ENCODE assay signal across 9 cellular contexts in genomic region chr4:152678841-152679240, GRCh38. TPM values are rescaled to one million over a fixed set of nuclear protein-coding genes. Genes with fewer than 3 reads are reported as not detected.
A peak's percentile ranks its signal among the peaks of the same experiment; 100 is the strongest.
DNase-seq lines count a peak whose midpoint lies in the region; ATAC-seq and TF ChIP-seq lines count a peak whose summit lies in the region.
"Had no signal": no experiment of that assay in that cellular context is flagged by ENCODE, and none has a peak within 500 bp of the region (broad histone marks: within the 10 kb centered on the region; RNA-seq: fewer than 3 reads in every experiment).

No MANE protein-coding gene starts in this region.

- H3K4me2 ChIP-seq in OCI-LY7 (ENCODE audit: low read length) = peak overlapping the region; percentile 82

- CTCF ChIA-PET in activated naive CD4-positive, alpha-beta T cell treated with anti-CD3 and anti-CD28 coated beads for 36 hours (lab: Charles Lee) = interaction anchor here (0.5 to 1.8 kb wide), 11 partner anchors 10 to 449 kb away, joined by 3 to 7 read pairs (median 3); no protein-coding TSS in a partner anchor
- CTCF ChIA-PET in OCI-LY7 (lab: Charles Lee; ENCODE audit: unreplicated experiment) = interaction anchor here (0.7 to 1.8 kb wide), 2 partner anchors 11 to 14 kb away, joined by 3 to 9 read pairs; no protein-coding TSS in a partner anchor

- no peak overlapping the region for H3K27ac Mint-ChIP-seq in activated naive CD4-positive, alpha-beta T cell treated with anti-CD3 and anti-CD28 coated beads for 36 hours
- H3K27ac Mint-ChIP-seq in activated naive CD4-positive, alpha-beta T cell treated with anti-CD3 and anti-CD28 coated beads, Interleukin-2, amount 50 U/mL, for 72 hours = peak overlapping the region in 1 of 2 donors; percentile 91
- H3K27ac Mint-ChIP-seq in stimulated activated naive CD8-positive, alpha-beta T cell treated with anti-CD3 and anti-CD28 coated beads, Interleukin-15, amount 100 ng/mL, for 72 hours = peak overlapping the region in 1 of 2 donors; percentile 97

- WGBS in esophagus, 2 donors = 37 to 54% methylated on average over 1 of the region's 1 CpG

- no peaks in the 10 kb centered on the region for H3K27me3 Mint-ChIP-seq in activated naive CD4-positive, alpha-beta T cell treated with anti-CD3 and anti-CD28 coated beads for 36 hours (ENCODE audit: low read depth)
- H3K27me3 Mint-ChIP-seq in stimulated activated naive CD8-positive, alpha-beta T cell treated with anti-CD3 and anti-CD28 coated beads, Interleukin-15, amount 100 ng/mL, for 72 hours = no peaks in the 10 kb centered on the region

- POLR2A ChIA-PET in OCI-LY7 (lab: Charles Lee) = interaction anchor here (0.6 to 15.7 kb wide), 18 partner anchors 9 to 272 kb away, joined by 3 to 249 read pairs (median 5); partner anchors contain the start of gene FBXW7

- H2AFZ ChIP-seq in OCI-LY7 (ENCODE audit: low read length) = no peak overlapping the region

- H3K4me3 ChIP-seq in OCI-LY7 (ENCODE audit: low read depth, low read length, poor library complexity, severe bottlenecking) = peak overlapping the region; percentile 72
- peak overlapping the region; percentile 13 to 79 for H3K4me3 ChIP-seq in esophagus (ENCODE audit: low read depth in 1 of 2, low read length in 2 of 2)
- H3K4me3 ChIP-seq in gastrocnemius medialis = peak overlapping the region in 1 of 4 donors; percentile 62

- peak overlapping the region; percentile 87 for H3K4me3 Mint-ChIP-seq in activated naive CD4-positive, alpha-beta T cell treated with anti-CD3 and anti-CD28 coated beads for 36 hours
- peak overlapping the region; percentile 91 for H3K4me3 Mint-ChIP-seq in stimulated activated naive CD8-positive, alpha-beta T cell treated with anti-CD3 and anti-CD28 coated beads, Interleukin-15, amount 100 ng/mL, for 72 hours

- no peaks in the 10 kb centered on the region for H3K9me2 ChIP-seq in OCI-LY7 (ENCODE audit: insufficient read depth, low read length)

- H3K9me3 ChIP-seq in OCI-LY7 (ENCODE audit: low read length) = no peaks in the 10 kb centered on the region
- H3K9me3 ChIP-seq in esophagus (ENCODE audit: control insufficient read depth in 2 of 2, insufficient read depth in 1 of 2, low read depth in 1 of 2, low read length in 1 of 2) = no peaks in the 10 kb centered on the region
- no peaks in the 10 kb centered on the region for H3K9me3 ChIP-seq in gastrocnemius medialis

- H3K27ac ChIP-seq in OCI-LY7 (ENCODE audit: low read depth, low read length, poor library complexity, severe bottlenecking) (peak overlapping the region; percentile 63), esophagus (ENCODE audit: low read depth in 2 of 2, low read length in 1 of 2) (peak overlapping the region; percentile 40 to 54), gastrocnemius medialis (no peak overlapping the region)

- no peak for DNase-seq in activated naive CD4-positive, alpha-beta T cell treated with anti-CD3 and anti-CD28 coated beads for 36 hours
- DNase-seq in activated naive CD4-positive, alpha-beta T cell treated with anti-CD3 and anti-CD28 coated beads, Interleukin-2, amount 50 U/mL, for 72 hours (ENCODE audit: low spot score in 2 of 2) = no peak
- DNase-seq in OCI-LY7 (ENCODE audit: low spot score) (peak; percentile 36), gastrocnemius medialis (no peak), nucleus accumbens (lab: John Stamatoyannopoulos, UW) (no peak), AG08395 (ENCODE audit: low spot score) (no peak)
- DNase-seq in stimulated activated naive CD8-positive, alpha-beta T cell treated with anti-CD3 and anti-CD28 coated beads, Interleukin-15, amount 100 ng/mL, for 72 hours = no peak
- DNase-seq: NCI-H226 had no signal

- H3K36me3 Mint-ChIP-seq in activated naive CD4-positive, alpha-beta T cell treated with anti-CD3 and anti-CD28 coated beads for 36 hours (ENCODE audit: low read depth) = peaks cover 4% of the 10 kb centered on the region
- H3K36me3 Mint-ChIP-seq in activated naive CD4-positive, alpha-beta T cell treated with anti-CD3 and anti-CD28 coated beads, Interleukin-2, amount 50 U/mL, for 72 hours = peaks cover 0 to 6% of the 10 kb centered on the region in 2 donors

- H3K27me3 ChIP-seq in esophagus (ENCODE audit: control insufficient read depth in 1 of 2, insufficient read depth in 2 of 2, low read length in 2 of 2) = no peaks in the 10 kb centered on the region
- H3K27me3 ChIP-seq in gastrocnemius medialis = no peaks in the 10 kb centered on the region

- peaks cover 31% of the 10 kb centered on the region; the same call in 1 of the 2 replicates for H3K79me2 ChIP-seq in OCI-LY7 (ENCODE audit: insufficient read depth, low read depth, low read length)

- no peaks in the 10 kb centered on the region for H3K9me3 Mint-ChIP-seq in activated naive CD4-positive, alpha-beta T cell treated with anti-CD3 and anti-CD28 coated beads for 36 hours
- no peaks in the 10 kb centered on the region for H3K9me3 Mint-ChIP-seq in activated naive CD4-positive, alpha-beta T cell treated with anti-CD3 and anti-CD28 coated beads, Interleukin-2, amount 50 U/mL, for 72 hours
- H3K9me3 Mint-ChIP-seq in stimulated activated naive CD8-positive, alpha-beta T cell treated with anti-CD3 and anti-CD28 coated beads, Interleukin-15, amount 100 ng/mL, for 72 hours = no peaks in the 10 kb centered on the region

- BruUV-seq in OCI-LY7 (replicated peaks; lab: Mats Ljungman, UMichigan) = no TSS peak

- no peaks in the 10 kb centered on the region for H3K36me3 ChIP-seq in OCI-LY7 (ENCODE audit: insufficient read depth, low read length)
- peaks cover 0 to 6% of the 10 kb centered on the region in 2 donors for H3K36me3 ChIP-seq in esophagus (ENCODE audit: control insufficient read depth in 2 of 2, insufficient read depth in 2 of 2, low read length in 1 of 2)
- H3K36me3 ChIP-seq in gastrocnemius medialis = no peaks in the 10 kb centered on the region

- TF ChIP-seq CTCF in OCI-LY7 (conservative IDR thresholded peaks at IDR 0.05; ENCODE audit: low read length) (no peak), gastrocnemius medialis (IDR thresholded peaks at IDR 0.05 in 4 of 5, conservative IDR thresholded peaks at IDR 0.05 in 1 of 5) (no peak)

- peaks cover 85% of the 10 kb centered on the region for H3K4me1 ChIP-seq in OCI-LY7 (ENCODE audit: insufficient read depth, low read length, poor library complexity, severe bottlenecking)
- peaks cover 2 to 6% of the 10 kb centered on the region in 2 donors for H3K4me1 ChIP-seq in esophagus (ENCODE audit: control insufficient read depth in 2 of 2, insufficient read depth in 2 of 2, low read length in 1 of 2)
- H3K4me1 ChIP-seq in gastrocnemius medialis = peaks cover 0 to 11% of the 10 kb centered on the region in 2 donors

- intact Hi-C loops in activated naive CD4-positive, alpha-beta T cell treated with anti-CD3 and anti-CD28 coated beads for 36 hours (cut with micrococcal nuclease) = loop anchor here (1.0 to 2.0 kb wide), 2 partner anchors 125 to 178 kb away; no protein-coding TSS in a partner anchor
- intact Hi-C loops in OCI-LY7 (cut with micrococcal nuclease; ENCODE audit: unreplicated experiment) (loop anchor here (1.0 to 2.0 kb wide), 3 partner anchors 12 to 100 kb away; partner anchors contain the start of genes ARFIP1 and TIGD4), gastrocnemius medialis (cut with DNase I; ENCODE audit: low total_unique reads) (no loop called here)

- H4K20me1 ChIP-seq in OCI-LY7 (ENCODE audit: insufficient read depth, low read length) = no peaks in the 10 kb centered on the region

- ATAC-seq in activated naive CD4-positive, alpha-beta T cell treated with anti-CD3 and anti-CD28 coated beads, Interleukin-2, amount 50 U/mL, for 72 hours = no peak
- ATAC-seq in stimulated activated naive CD8-positive, alpha-beta T cell treated with anti-CD3 and anti-CD28 coated beads, Interleukin-15, amount 100 ng/mL, for 72 hours = no peak
- no peak for ATAC-seq in gastrocnemius medialis

- H3K4me1 Mint-ChIP-seq in activated naive CD4-positive, alpha-beta T cell treated with anti-CD3 and anti-CD28 coated beads for 36 hours (ENCODE audit: low read depth) = peaks cover 52% of the 10 kb centered on the region
- peaks cover 61% of the 10 kb centered on the region for H3K4me1 Mint-ChIP-seq in stimulated activated naive CD8-positive, alpha-beta T cell treated with anti-CD3 and anti-CD28 coated beads, Interleukin-15, amount 100 ng/mL, for 72 hours

- in situ Hi-C loops in gastrocnemius medialis (cut with MboI; ENCODE audit: low sequenced_read_pairs in 4 of 4) = no loop called here

- no peak for TF ChIP-seq POLR2A in gastrocnemius medialis (IDR thresholded peaks at IDR 0.05)

RNA-seq across cellular contexts. Expression of gene TMEM154, which starts 1.0 kb away (rescaled TPM):
- total RNA-seq in activated naive CD4-positive, alpha-beta T cell treated with anti-CD3 and anti-CD28 coated beads for 36 hours = 10 to 100 TPM; 17.3 to 20.4 TPM
- 10 to 100 TPM; 13.4 to 17.1 TPM for total RNA-seq in activated naive CD4-positive, alpha-beta T cell treated with anti-CD3 and anti-CD28 coated beads, Interleukin-2, amount 50 U/mL, for 72 hours
- total RNA-seq in OCI-LY7 (2014; rRNA removed; shearing (Covaris generic)) = 16.1 and 17.6 TPM in 2 replicates
- total RNA-seq in OCI-LY7 (2022) = 59.6 and 73.1 TPM in 2 replicates
- 10 to 100 TPM; 17.7 to 24.2 TPM for polyA plus RNA-seq in esophagus
- 1 to 10 TPM in 2 of 4 donors, under 1 TPM in 2; 0.15 to 2.0 (median 0.70) TPM for total RNA-seq in gastrocnemius medialis

Comparison
In these comparisons a context has a peak if more than half of its experiments do, and no peak if none do; other contexts are left out.
1. H3K27ac ChIP-seq: peak in OCI-LY7 (single experiment) and esophagus (2 of 2); none in gastrocnemius medialis (0 of 4).
2. RNA of gene TMEM154, which starts 1.0 kb away (total RNA-seq): 16.1 to 73.1 TPM in OCI-LY7, 17.3 to 20.4 TPM in activated naive CD4-positive, alpha-beta T cell treated with anti-CD3 and anti-CD28 coated beads for 36 hours and 13.4 to 17.1 TPM in activated naive CD4-positive, alpha-beta T cell treated with anti-CD3 and anti-CD28 coated beads, Interleukin-2, amount 50 U/mL, for 72 hours; 0.15 to 2.0 TPM in gastrocnemius medialis; every median in the first group is over 4 times any median in the second.